Comparison of ENCODE assay signal across 8 cellular contexts in genomic region chr16:88527186-88527936, GRCh38. TPM values are rescaled to one million over a fixed set of nuclear protein-coding genes. Genes with fewer than 3 reads are reported as not detected.
A peak's percentile ranks its signal among the peaks of the same experiment; 100 is the strongest.
DNase-seq lines count a peak whose midpoint lies in the region; ATAC-seq and TF ChIP-seq lines count a peak whose summit lies in the region.

No MANE protein-coding gene starts in this region.

- POLR2A ChIA-PET in activated CD4-positive, alpha-beta memory T cell treated with anti-CD3 and anti-CD28 coated beads, Interleukin-2, amount 10 ng/mL, durations not matched to agents 7 days and 5 days (lab: Charles Lee): no interaction called here

- no peak overlapping the region for H3K27ac Mint-ChIP-seq in activated CD4-positive, alpha-beta memory T cell treated with anti-CD3 and anti-CD28 coated beads, Interleukin-2, amount 10 ng/mL, durations not matched to agents 7 days and 5 days
- H3K27ac Mint-ChIP-seq in stimulated activated memory B cell treated with anti-CD40 and anti-IgM and Interleukin-4, amounts not matched to agents 10 μg/mL and 1 μg/mL and 100 μg/mL, for 72 hours: no peak overlapping the region

- H3K4me1 Mint-ChIP-seq in activated CD4-positive, alpha-beta memory T cell treated with anti-CD3 and anti-CD28 coated beads, Interleukin-2, amount 10 ng/mL, durations not matched to agents 7 days and 5 days: no peaks in the 10 kb centered on the region
- peaks cover 27% of the 10 kb centered on the region for H3K4me1 Mint-ChIP-seq in stimulated activated memory B cell treated with anti-CD40 and anti-IgM and Interleukin-4, amounts not matched to agents 10 μg/mL and 1 μg/mL and 100 μg/mL, for 72 hours

- TF ChIP-seq CTCF in GM06990 (IDR thresholded peaks at IDR 0.05; ENCODE audit: insufficient read depth, low read length, poor library complexity, severe bottlenecking): peak; percentile 87

- H3K27me3 Mint-ChIP-seq in activated CD4-positive, alpha-beta memory T cell treated with anti-CD3 and anti-CD28 coated beads, Interleukin-2, amount 10 ng/mL, durations not matched to agents 7 days and 5 days: no peaks in the 10 kb centered on the region
- no peaks in the 10 kb centered on the region for H3K27me3 Mint-ChIP-seq in stimulated activated memory B cell treated with anti-CD40 and anti-IgM and Interleukin-4, amounts not matched to agents 10 μg/mL and 1 μg/mL and 100 μg/mL, for 72 hours

- H3K9me3 Mint-ChIP-seq in activated CD4-positive, alpha-beta memory T cell treated with anti-CD3 and anti-CD28 coated beads, Interleukin-2, amount 10 ng/mL, durations not matched to agents 7 days and 5 days: no peaks in the 10 kb centered on the region
- no peaks in the 10 kb centered on the region for H3K9me3 Mint-ChIP-seq in stimulated activated memory B cell treated with anti-CD40 and anti-IgM and Interleukin-4, amounts not matched to agents 10 μg/mL and 1 μg/mL and 100 μg/mL, for 72 hours

- peaks cover 3% of the 10 kb centered on the region; the same call in 1 of the 2 replicates for H3K36me3 ChIP-seq in GM06990 (ENCODE audit: control insufficient read depth, insufficient read depth, low read length)

- no peaks in the 10 kb centered on the region for H3K36me3 Mint-ChIP-seq in activated CD4-positive, alpha-beta memory T cell treated with anti-CD3 and anti-CD28 coated beads, Interleukin-2, amount 10 ng/mL, durations not matched to agents 7 days and 5 days (ENCODE audit: low read depth)
- H3K36me3 Mint-ChIP-seq in stimulated activated memory B cell treated with anti-CD40 and anti-IgM and Interleukin-4, amounts not matched to agents 10 μg/mL and 1 μg/mL and 100 μg/mL, for 72 hours: no peaks in the 10 kb centered on the region

- no peak overlapping the region for H3K4me3 Mint-ChIP-seq in activated CD4-positive, alpha-beta memory T cell treated with anti-CD3 and anti-CD28 coated beads, Interleukin-2, amount 10 ng/mL, durations not matched to agents 7 days and 5 days
- H3K4me3 Mint-ChIP-seq in stimulated activated memory B cell treated with anti-CD40 and anti-IgM and Interleukin-4, amounts not matched to agents 10 μg/mL and 1 μg/mL and 100 μg/mL, for 72 hours: no peak overlapping the region

- CTCF ChIA-PET in activated CD4-positive, alpha-beta memory T cell treated with anti-CD3 and anti-CD28 coated beads, Interleukin-2, amount 10 ng/mL, durations not matched to agents 7 days and 5 days (lab: Charles Lee): no interaction called here

- peak; percentile 72 for ATAC-seq in stimulated activated memory B cell treated with anti-CD40 and anti-IgM and Interleukin-4, amounts not matched to agents 10 μg/mL and 1 μg/mL and 100 μg/mL, for 72 hours
- no peak for ATAC-seq in GM21381 (IDR thresholded peaks at IDR 0.05; ENCODE audit: unreplicated experiment)

- H3K27me3 ChIP-seq in GM06990 (replicated peaks; ENCODE audit: control insufficient read depth, insufficient read depth, low read length): no peaks in the 10 kb centered on the region

- DNase-seq in GM06990 (ENCODE audit: extremely low read depth, insufficient read length) (peak; percentile 61), M059J (ENCODE audit: low read depth) (peak; percentile 44), midbrain (lab: John Stamatoyannopoulos, UW) (peak; percentile 54), RKO (ENCODE audit: low spot score) (no peak)
- DNase-seq in activated CD4-positive, alpha-beta memory T cell treated with anti-CD3 and anti-CD28 coated beads, Interleukin-2, amount 10 ng/mL, durations not matched to agents 7 days and 5 days: peak; percentile 64
- DNase-seq in effector CD8-positive, alpha-beta T cell (lab: John Stamatoyannopoulos, UW): peak; percentile 44

- no peak overlapping the region for H3K4me3 ChIP-seq in GM06990 (replicated peaks; ENCODE audit: low read depth, low read length)

RNA-seq across cellular contexts. Expression of gene ZC3H18, which starts 42.8 kb away (rescaled TPM):
- total RNA-seq in M059J (2014; rRNA removed; shearing (Covaris generic)): 13.3 and 20.4 TPM in 2 replicates
- total RNA-seq in activated CD4-positive, alpha-beta memory T cell treated with anti-CD3 and anti-CD28 coated beads, Interleukin-2, amount 10 ng/mL, durations not matched to agents 7 days and 5 days: 10 to 100 TPM; 75.9 to 78.6 TPM
